In the genomic region with DNA sequence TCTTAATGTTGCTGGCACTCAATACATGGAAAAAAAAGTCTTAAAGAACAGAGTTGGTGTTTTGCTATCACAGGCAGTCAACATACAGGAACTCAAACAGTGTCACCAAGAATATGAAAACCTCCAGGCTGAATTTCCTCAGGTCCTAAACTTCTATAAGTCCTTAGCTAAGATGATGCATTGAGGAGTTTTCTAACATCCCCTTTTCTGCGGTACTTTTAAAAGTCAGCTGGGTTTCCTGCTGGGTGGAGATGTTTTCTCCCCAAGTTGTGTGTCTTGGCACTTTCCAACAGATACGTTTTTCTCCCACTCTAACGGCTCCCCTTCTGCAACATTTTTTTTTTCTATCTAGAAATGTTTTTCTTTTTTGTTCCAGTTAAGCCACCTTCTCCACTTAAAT, we compare ENCODE assay signal across 13 cellular contexts.
"Had no signal": no experiment of that assay in that cellular context is flagged by ENCODE, and none has a peak within 500 bp of the region (broad histone marks: within the 10 kb centered on the region; RNA-seq: fewer than 3 reads in every experiment).

No MANE protein-coding gene starts in this region.

- H3K9me3 Mint-ChIP-seq: activated CD4-positive, alpha-beta memory T cell treated with anti-CD3 and anti-CD28 coated beads, Interleukin-2, amount 10 ng/mL, durations not matched to agents 7 days and 5 days; activated naive CD8-positive, alpha-beta T cell treated with anti-CD3 and anti-CD28 coated beads for 36 hours; activated T-cell treated with anti-CD3 and anti-CD28 coated beads, Interleukin-2, amount 50 U/mL, for 72 hours; neural progenitor cell had no signal

- H3K27ac ChIP-seq: epithelial cell of prostate, gastroesophageal sphincter, neural progenitor cell, thyroid gland, vagina had no signal

- H3K4me1 Mint-ChIP-seq: activated CD4-positive, alpha-beta memory T cell treated with anti-CD3 and anti-CD28 coated beads, Interleukin-2, amount 10 ng/mL, durations not matched to agents 7 days and 5 days; activated naive CD8-positive, alpha-beta T cell treated with anti-CD3 and anti-CD28 coated beads for 36 hours; neural progenitor cell had no signal

- H3K27me3 ChIP-seq: gastroesophageal sphincter, neural progenitor cell, thyroid gland, vagina had no signal

- H3K36me3 Mint-ChIP-seq: activated naive CD8-positive, alpha-beta T cell treated with anti-CD3 and anti-CD28 coated beads for 36 hours; neural progenitor cell had no signal

- H3K4me2 ChIP-seq: neural progenitor cell had no signal

- DNase-seq: activated CD4-positive, alpha-beta memory T cell treated with anti-CD3 and anti-CD28 coated beads, Interleukin-2, amount 10 ng/mL, durations not matched to agents 7 days and 5 days; activated gamma-delta T cell treated with Interleukin-2 at 50 U/mL for 16 hours; activated naive CD8-positive, alpha-beta T cell treated with anti-CD3 and anti-CD28 coated beads for 36 hours; activated T-cell treated with anti-CD3 and anti-CD28 coated beads, Interleukin-2, amount 50 U/mL, for 72 hours; aorta; effector memory CD4-positive, alpha-beta T cell; left ventricle myocardium superior; retina; thyroid gland had no signal

- ATAC-seq: activated T-cell treated with anti-CD3 and anti-CD28 coated beads, Interleukin-2, amount 50 U/mL, for 72 hours; gastroesophageal sphincter; left ventricle myocardium superior had no signal

- H3K4me3 ChIP-seq: gastroesophageal sphincter, neural progenitor cell, thyroid gland, vagina had no signal

- H3K9ac ChIP-seq: neural progenitor cell had no signal

- H3K4me1 ChIP-seq: gastroesophageal sphincter, neural progenitor cell, vagina had no signal

- H3K27ac Mint-ChIP-seq: activated CD4-positive, alpha-beta memory T cell treated with anti-CD3 and anti-CD28 coated beads, Interleukin-2, amount 10 ng/mL, durations not matched to agents 7 days and 5 days; activated naive CD8-positive, alpha-beta T cell treated with anti-CD3 and anti-CD28 coated beads for 36 hours; activated T-cell treated with anti-CD3 and anti-CD28 coated beads, Interleukin-2, amount 50 U/mL, for 72 hours; neural progenitor cell had no signal

- H3K36me3 ChIP-seq: gastroesophageal sphincter, neural progenitor cell, thyroid gland, vagina had no signal

- H3K9me3 ChIP-seq: gastroesophageal sphincter, thyroid gland, vagina had no signal

- H2AFZ ChIP-seq: neural progenitor cell had no signal

- H3K27me3 Mint-ChIP-seq: activated CD4-positive, alpha-beta memory T cell treated with anti-CD3 and anti-CD28 coated beads, Interleukin-2, amount 10 ng/mL, durations not matched to agents 7 days and 5 days; activated naive CD8-positive, alpha-beta T cell treated with anti-CD3 and anti-CD28 coated beads for 36 hours had no signal

- H3K4me3 Mint-ChIP-seq: activated CD4-positive, alpha-beta memory T cell treated with anti-CD3 and anti-CD28 coated beads, Interleukin-2, amount 10 ng/mL, durations not matched to agents 7 days and 5 days; activated naive CD8-positive, alpha-beta T cell treated with anti-CD3 and anti-CD28 coated beads for 36 hours; activated T-cell treated with anti-CD3 and anti-CD28 coated beads, Interleukin-2, amount 50 U/mL, for 72 hours; neural progenitor cell had no signal
